In genomic region chr16:72679856-72680255, GRCh38 we compare ENCODE assay signal across 6 cellular contexts.
"Had no signal": no experiment of that assay in that cellular context is flagged by ENCODE, and none has a peak within 500 bp of the region (broad histone marks: within the 10 kb centered on the region; RNA-seq: fewer than 3 reads in every experiment).

No MANE protein-coding gene starts in this region.

- H3K9me3 Mint-ChIP-seq: IgD-negative memory B cell had no signal

- H3K9ac ChIP-seq: KMS-11 had no signal

- DNase-seq: Karpas-422, KBM-7, KG1 had no signal

- H3K4me1 Mint-ChIP-seq: IgD-negative memory B cell had no signal

- H3K4me3 Mint-ChIP-seq: IgD-negative memory B cell had no signal

- H3K27ac ChIP-seq: HL-60, KMS-11 had no signal

- H3K36me3 Mint-ChIP-seq: IgD-negative memory B cell had no signal

- H3K27ac Mint-ChIP-seq: IgD-negative memory B cell had no signal

- H3K4me2 ChIP-seq: KMS-11 had no signal

- H3K27me3 Mint-ChIP-seq: IgD-negative memory B cell had no signal
